ENCODE assay signal across 10 cellular contexts in genomic region chr17:31392002-31392855, GRCh38. TPM values are rescaled to one million over a fixed set of nuclear protein-coding genes. Genes with fewer than 3 reads are reported as not detected.
DNase-seq lines count a peak whose midpoint lies in the region; ATAC-seq and TF ChIP-seq lines count a peak whose summit lies in the region.
"Had no signal": no experiment of that assay in that cellular context is flagged by ENCODE, and none has a peak within 500 bp of the region (broad histone marks: within the 10 kb centered on the region; RNA-seq: fewer than 3 reads in every experiment).

No MANE protein-coding gene starts in this region.

- peak in 1 of 2 donors; percentile 8 for ATAC-seq in natural killer cell treated with Interleukin-12 subunit alpha and Interleukin-12 subunit beta and Interleukin-15 and Interleukin-18, amount 100 ng/mL, for 72 hours

- 0 out of 2 replicates have a peak overlapping the region, but pooled peaks have one; percentile 13 for H3K4me3 ChIP-seq in HFF-Myc (replicated peaks; ENCODE audit: low read depth, low read length)

- H3K4me1 Mint-ChIP-seq in natural killer cell treated with Interleukin-12 subunit alpha and Interleukin-12 subunit beta and Interleukin-15 and Interleukin-18, amount 100 ng/mL, for 72 hours (ENCODE audit: low read depth in 2 of 2): peaks cover 5 to 15% of the 10 kb centered on the region in 2 donors

- peak overlapping the region; percentile 75 for H3K27ac ChIP-seq in cingulate gyrus (ENCODE audit: low read depth, low read length)

- no peaks in the 10 kb centered on the region for H3K36me3 Mint-ChIP-seq in natural killer cell treated with Interleukin-12 subunit alpha and Interleukin-12 subunit beta and Interleukin-15 and Interleukin-18, amount 100 ng/mL, for 72 hours

- peak overlapping the region; percentile 50 for H3K4me3 Mint-ChIP-seq in natural killer cell treated with Interleukin-12 subunit alpha and Interleukin-12 subunit beta and Interleukin-15 and Interleukin-18, amount 100 ng/mL, for 72 hours

- H3K9me3 Mint-ChIP-seq in natural killer cell treated with Interleukin-12 subunit alpha and Interleukin-12 subunit beta and Interleukin-15 and Interleukin-18, amount 100 ng/mL, for 72 hours: no peaks in the 10 kb centered on the region

- peaks cover 40 to 42% of the 10 kb centered on the region in 2 donors for H3K27me3 Mint-ChIP-seq in natural killer cell treated with Interleukin-12 subunit alpha and Interleukin-12 subunit beta and Interleukin-15 and Interleukin-18, amount 100 ng/mL, for 72 hours

- H3K27ac Mint-ChIP-seq in natural killer cell treated with Interleukin-12 subunit alpha and Interleukin-12 subunit beta and Interleukin-15 and Interleukin-18, amount 100 ng/mL, for 72 hours: no peak overlapping the region

- TF ChIP-seq CTCF in HFF-Myc (IDR thresholded peaks at IDR 0.05; ENCODE audit: low read depth, low read length, missing control alignments): no peak

- DNase-seq in AG20443 (ENCODE audit: low spot score): peak; percentile 14
- no peak for DNase-seq in HFF-Myc (ENCODE audit: extremely low read depth, low read depth)
- DNase-seq in natural killer cell treated with Interleukin-12 subunit alpha and Interleukin-12 subunit beta and Interleukin-15 and Interleukin-18, amount 100 ng/mL, for 72 hours (ENCODE audit: low spot score): no peak
- DNase-seq in AG08395 (ENCODE audit: low spot score): no peak
- no peak for DNase-seq in NCI-H1048 (lab: John Stamatoyannopoulos, UW)
- no peak for DNase-seq in amniotic stem cell (lab: John Stamatoyannopoulos, UW)
- no peak for DNase-seq in NCI-H1436 (lab: John Stamatoyannopoulos, UW)
- DNase-seq: NCI-H446 treated with DMSO at 0.1 percent for 48 hours had no signal

RNA-seq across cellular contexts. Expression of gene RAB11FIP4, which starts 0.8 kb away (rescaled TPM):
- total RNA-seq in natural killer cell treated with Interleukin-12 subunit alpha and Interleukin-12 subunit beta and Interleukin-15 and Interleukin-18, amount 100 ng/mL, for 72 hours: 10 to 100 TPM; 16.2 to 21.6 TPM
- total RNA-seq: dermis microvascular lymphatic vessel endothelial cell had no signal
